8 cellular contexts compared by ENCODE assay signal in the genomic region with DNA sequence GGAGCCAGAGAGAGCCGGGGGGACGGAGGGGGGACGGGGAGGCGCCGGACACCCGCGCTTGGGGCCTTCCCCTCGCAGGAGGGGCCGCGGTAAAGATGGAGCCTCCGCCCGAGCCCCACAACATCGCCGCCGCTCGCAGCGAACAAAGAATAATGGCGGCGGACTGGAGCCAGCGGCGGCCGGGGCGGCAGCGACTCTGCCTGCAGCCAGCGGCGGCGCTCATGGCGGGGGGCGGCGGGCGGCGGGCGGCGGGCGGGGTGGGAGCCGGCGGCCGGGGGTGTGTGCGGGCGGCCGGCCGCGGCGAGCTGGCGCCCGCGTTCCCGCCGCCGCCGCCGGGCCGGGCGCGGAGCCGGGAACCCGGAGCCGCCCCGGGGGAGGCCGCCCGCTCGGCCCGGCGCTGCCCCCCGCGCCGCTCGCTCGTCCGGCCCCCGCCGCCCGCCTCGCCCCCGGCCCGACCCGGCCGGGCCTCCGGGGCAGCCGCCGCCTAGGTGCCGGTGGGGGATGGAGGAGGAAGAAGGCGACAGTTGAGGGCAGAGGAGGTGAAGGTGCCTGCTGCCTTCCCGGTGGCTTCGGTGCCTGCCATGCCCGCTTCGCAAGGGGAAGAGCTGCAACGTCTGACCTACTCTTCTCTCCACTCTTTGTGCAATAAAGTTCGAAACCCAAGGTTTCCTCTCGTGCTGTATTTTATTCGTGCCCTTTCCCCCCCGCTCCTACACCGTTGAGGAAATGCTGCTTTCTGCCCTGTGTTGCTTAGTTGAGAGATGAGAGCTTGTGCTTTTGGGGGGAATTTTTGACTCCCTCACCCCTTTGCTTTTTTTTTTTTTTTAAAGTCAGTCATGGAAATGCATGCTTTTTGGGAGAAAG. TPM values are rescaled to one million over a fixed set of nuclear protein-coding genes. Genes with fewer than 3 reads are reported as not detected.
DNase-seq lines count a peak whose midpoint lies in the region; ATAC-seq, FAIRE-seq and TF ChIP-seq lines count a peak whose summit lies in the region.

No MANE protein-coding gene starts in this region.

- H3K36me3 Mint-ChIP-seq in immature natural killer cell = peaks cover 0 to 3% (median 0%) of the 10 kb centered on the region in 3 donors

- no peak for FAIRE-seq in GM12878 (lab: Jason Lieb, UNC)

- peak; percentile 60; the same call in 1 of the 2 replicates for TF ChIP-seq POLR2A in GM12878 (IDR thresholded peaks at IDR 0.05; ENCODE audit: low read depth, low read length)

- H3K4me3 Mint-ChIP-seq in immature natural killer cell = peak overlapping the region; percentile 92 to 99 (median 97)

- H2AFZ ChIP-seq in GM12878 (ENCODE audit: control insufficient read depth, low read depth, low read length) (peak overlapping the region; percentile 66), smooth muscle cell (ENCODE audit: low read depth) (no peak overlapping the region)

- POLR2A ChIA-PET in GM12878 (lab: Charles Lee) = interaction anchor here (0.6 to 5.5 kb wide), 33 partner anchors 8 to 765 kb away, joined by 3 to 40 read pairs (median 4); a partner anchor contains a TSS

- intact Hi-C loops in GM12878 (cut with micrococcal nuclease; ENCODE audit: unreplicated experiment) = loop anchor here (2.0 to 10.0 kb wide), 3 partner anchors 132 to 734 kb away; a partner anchor contains a TSS

- no peak overlapping the region for H3K4me2 ChIP-seq in GM12878 (ENCODE audit: control insufficient read depth, insufficient read depth)
- peak overlapping the region; percentile 97 for H3K4me2 ChIP-seq in smooth muscle cell

- peaks cover 0 to 2% (median 0%) of the 10 kb centered on the region in 6 donors for H3K9me3 Mint-ChIP-seq in immature natural killer cell

- H3K9ac ChIP-seq in GM12878 (ENCODE audit: control insufficient read depth, insufficient read depth, low read length) (peak overlapping the region; percentile 83), smooth muscle cell (ENCODE audit: low read depth) (peak overlapping the region; percentile 98)

- peak overlapping the region; percentile 98 to 100 (median 100) for H3K27ac Mint-ChIP-seq in immature natural killer cell

- H3K27me3 Mint-ChIP-seq in immature natural killer cell (ENCODE audit: low read depth in 3 of 3) = peaks cover 23 to 43% (median 29%) of the 10 kb centered on the region in 3 donors

- RAD21 ChIA-PET in GM12878 (lab: Charles Lee; ENCODE audit: unreplicated experiment) = interaction anchor here (0.7 to 6.5 kb wide), 14 partner anchors 8 to 365 kb away, joined by 3 to 51 read pairs (median 4); a partner anchor contains a TSS

- in situ Hi-C loops in GM12878 (cut with MboI) = no loop called here

- H3K79me2 ChIP-seq in GM12878 (ENCODE audit: control insufficient read depth, insufficient read depth, low read length) (peaks cover 65% of the 10 kb centered on the region), smooth muscle cell (ENCODE audit: low read depth) (peaks cover 49% of the 10 kb centered on the region)

- TF ChIP-seq CTCF in LNCaP clone FGC (IDR thresholded peaks at IDR 0.05; ENCODE audit: control insufficient read depth, extremely low read depth, insufficient read depth) (no peak), GM12878 (IDR thresholded peaks at IDR 0.05 in 2 of 3, conservative IDR thresholded peaks at IDR 0.05 in 1 of 3; ENCODE audit: control insufficient read depth in 2 of 3, extremely low read depth in 1 of 3, insufficient read depth in 1 of 3, low read depth in 3 of 3, low read length in 3 of 3) (no peak), smooth muscle cell (IDR thresholded peaks at IDR 0.05; ENCODE audit: borderline replicate concordance, insufficient read depth, poor library complexity, severe bottlenecking) (no peak)

- no peak for TF ChIP-seq EP300 in GM12878 (IDR thresholded peaks at IDR 0.05; ENCODE audit: borderline replicate concordance in 1 of 2, control insufficient read depth in 1 of 2, low read depth in 2 of 2, low read length in 2 of 2)

- DNase-seq in C1 segment of cervical spinal cord (lab: John Stamatoyannopoulos, UW) = peak in 11 of 14 donors; percentile 5 to 64 (median 31)
- DNase-seq in LNCaP clone FGC (ENCODE audit: low read depth) = no peak
- peak; percentile 39 for DNase-seq in T-helper 22 cell (ENCODE audit: low read depth)
- no peak for DNase-seq in GM12878 (ENCODE audit: low read depth, low spot score)
- DNase-seq in immature natural killer cell = peak; percentile 60 to 63 (median 63)
- peak; percentile 4 for DNase-seq in smooth muscle cell (lab: John Stamatoyannopoulos, UW; ENCODE audit: unreplicated experiment)

- H3K9me3 ChIP-seq in GM12878 (replicated peaks; ENCODE audit: control insufficient read depth, insufficient read depth, low read length) (no peaks in the 10 kb centered on the region), smooth muscle cell (replicated peaks; ENCODE audit: low read depth) (no peaks in the 10 kb centered on the region)

- CTCF ChIA-PET in GM12878 (lab: Yijun Ruan, JAX) = interaction anchor here (0.6 to 2.4 kb wide), 9 partner anchors 10 to 458 kb away, joined by 3 to 9 read pairs (median 4); a partner anchor contains a TSS

- H3K27ac ChIP-seq in GM12878 (ENCODE audit: control insufficient read depth, insufficient read depth) = peak overlapping the region; percentile 90
- peak overlapping the region; percentile 99 for H3K27ac ChIP-seq in smooth muscle cell (ENCODE audit: low read depth)

- H3K4me1 Mint-ChIP-seq in immature natural killer cell = peaks cover 66 to 70% of the 10 kb centered on the region in 2 donors

- H3K27me3 ChIP-seq in GM12878 (replicated peaks in 1 of 2; ENCODE audit: control insufficient read depth in 2 of 2, insufficient read depth in 2 of 2, low read length in 1 of 2) (no peaks in the 10 kb centered on the region), smooth muscle cell (ENCODE audit: low read depth) (no peaks in the 10 kb centered on the region)

- H3K4me1 ChIP-seq in GM12878 (ENCODE audit: control insufficient read depth, insufficient read depth, low read length) (peaks cover 22% of the 10 kb centered on the region), smooth muscle cell (ENCODE audit: low read depth) (peaks cover 34% of the 10 kb centered on the region)

- SMC1A ChIA-PET in GM12878 (lab: Charles Lee; ENCODE audit: uncharacterized antibody, unreplicated experiment) = interaction anchor here (0.7 to 4.0 kb wide), 13 partner anchors 10 to 191 kb away, joined by 3 to 20 read pairs (median 5); a partner anchor contains a TSS

- BruUV-seq in GM12878 (replicated peaks; lab: Mats Ljungman, UMichigan) = no TSS peak

- H3F3A ChIP-seq in smooth muscle cell (ENCODE audit: low read depth) = peaks cover 6% of the 10 kb centered on the region

- ATAC-seq in GM19328 (IDR thresholded peaks at IDR 0.05; ENCODE audit: unreplicated experiment) (peak; percentile 1), GM12878 (no peak), HG02840 (IDR thresholded peaks at IDR 0.05; ENCODE audit: low FRiP score, unreplicated experiment) (no peak)

- H4K20me1 ChIP-seq in GM12878 (ENCODE audit: control insufficient read depth, insufficient read depth) (no peaks in the 10 kb centered on the region), smooth muscle cell (ENCODE audit: low read depth) (peaks cover 49% of the 10 kb centered on the region)

- TF ChIP-seq RAD21 in GM12878 (IDR thresholded peaks at IDR 0.05; ENCODE audit: insufficient read depth, low read depth, low read length) = no peak

- no peaks in the 10 kb centered on the region for H3K36me3 ChIP-seq in GM12878 (ENCODE audit: control insufficient read depth in 2 of 2, insufficient read depth in 2 of 2, low read length in 1 of 2)
- H3K36me3 ChIP-seq in smooth muscle cell (ENCODE audit: low read depth) = no peaks in the 10 kb centered on the region

- H3K4me3 ChIP-seq in LNCaP clone FGC (ENCODE audit: low read depth, low read length) (peak overlapping the region; percentile 91), GM12878 (peak overlapping the region; percentile 97), smooth muscle cell (peak overlapping the region; percentile 94)

- 1% methylated on average over 16 of the region's 93 CpGs for WGBS in GM12878 (ENCODE audit: insufficient coverage, insufficient replicate concordance, low lambda C conversion rate, missing lambda C conversion rate)
- WGBS in smooth muscle cell (ENCODE audit: low lambda C conversion rate) = 3% methylated on average over 33 of the region's 93 CpGs

RNA-seq across cellular contexts. Expression of a gene that starts 0.6 kb away (rescaled TPM):
- 160 and 164 TPM in 2 replicates for total RNA-seq in GM12878 (2013; cell fraction: nucleolus; rRNA removed)
- total RNA-seq in GM12878 (2014; rRNA removed) = 40.4 and 40.8 TPM in 2 replicates
- total RNA-seq in GM12878 (2014; rRNA removed; fragmentation: Illumina TruSeq; extraction: Trizol) = 35.7 and 36.0 TPM in 2 replicates
- 66.8 and 69.7 TPM in 2 replicates for total RNA-seq in GM12878 (2021)
- polyA plus RNA-seq in GM12878 (2011; ENCODE audit: low read depth) = 13.7 TPM
- polyA plus RNA-seq in GM12878 (2011; rRNA removed) = 58.1 and 76.9 TPM in 2 replicates
- 46.3 and 65.0 TPM in 2 replicates for polyA plus RNA-seq in GM12878 (2011; cell fraction: cytosol; rRNA removed)
- 37.1 and 53.4 TPM in 2 replicates for polyA plus RNA-seq in GM12878 (2011; cell fraction: nucleus; rRNA removed)
- 22.2 and 23.7 TPM in 2 replicates for polyA plus RNA-seq in GM12878 (2012)
- 63.5 and 76.6 TPM in 2 replicates for polyA plus RNA-seq in GM12878 (2014; fragmentation: Illumina TruSeq; extraction: Trizol)
- polyA plus RNA-seq in GM12878 (2014; fragmentation: Nextera tagmentation; extraction: Ambion mirVana) = 10 to 100 TPM; 13.4 to 22.2 TPM
- 33.2 and 35.5 TPM in 2 replicates for polyA plus RNA-seq in GM12878 (2014; rRNA removed)
- polyA plus RNA-seq in GM12878 (2016; fragmentation: Nextera tagmentation; extraction: Ambion mirVana) = 10 to 100 TPM; 38.6 to 44.2 TPM
- 131 and 175 TPM in 2 replicates for polyA minus RNA-seq in GM12878 (2011; rRNA and poly(A)+ RNA removed)
- 35.4 and 42.6 TPM in 2 replicates for polyA minus RNA-seq in GM12878 (2011; cell fraction: cytosol; rRNA and poly(A)+ RNA removed)
- polyA minus RNA-seq in GM12878 (2011; cell fraction: nucleus; rRNA and poly(A)+ RNA removed) = 56.5 and 67.9 TPM in 2 replicates
- polyA plus RNA-seq in immature natural killer cell = 10 to 100 TPM; 48.7 to 64.8 (median 59.4) TPM
- total RNA-seq in smooth muscle cell = 41.1 and 67.6 TPM in 2 replicates
- 19.0 and 23.8 TPM in 2 replicates for polyA plus RNA-seq in smooth muscle cell

Comparison
In these comparisons a context has a peak if more than half of its experiments do, and no peak if none do; other contexts are left out.
1. DNase-seq: peak in C1 segment of cervical spinal cord (11 of 14), T-helper 22 cell (single experiment), immature natural killer cell (3 of 3) and smooth muscle cell (single experiment); none in LNCaP clone FGC (single experiment) and GM12878 (single experiment).
2. Peak in every context shown above with its lines, with median percentiles within 50 percentile points of each other: H3K4me3 ChIP-seq.